Comparison of ENCODE assay signal across 20 cellular contexts in genomic region chr22:19147193-19147780, GRCh38. TPM values are rescaled to one million over a fixed set of nuclear protein-coding genes. Genes with fewer than 3 reads are reported as not detected.
DNase-seq lines count a peak whose midpoint lies in the region; ATAC-seq, FAIRE-seq and TF ChIP-seq lines count a peak whose summit lies in the region.
"Had no signal": no experiment of that assay in that cellular context is flagged by ENCODE, and none has a peak within 500 bp of the region (broad histone marks: within the 10 kb centered on the region; RNA-seq: fewer than 3 reads in every experiment).

No MANE protein-coding gene starts in this region.

- H3K79me2 ChIP-seq in GM23338 (replicated peaks; ENCODE audit: insufficient read depth) = peaks cover 12% of the 10 kb centered on the region
- H3K79me2 ChIP-seq in H1 (ENCODE audit: control insufficient read depth in 1 of 2, insufficient read depth in 2 of 2, low read length in 2 of 2) = peaks cover 0 to 10% of the 10 kb centered on the region in 2 experiments; a peak in 2 of 4 replicates

- intact Hi-C loops in CD4-positive, alpha-beta T cell (cut with DNase I, micrococcal nuclease) = loop anchor here (10.0 kb wide), 2 partner anchors 298 to 328 kb away; partner anchors contain the start of genes C22orf39 (in 1 of the 2), CDC45 (in 1 of the 2) and UFD1 (in 1 of the 2)

- H3K36me3 ChIP-seq in GM23338 (ENCODE audit: insufficient read depth) (no peaks in the 10 kb centered on the region), H1 (ENCODE audit: control insufficient read depth in 2 of 4, insufficient read depth in 4 of 4, low read length in 3 of 4) (peaks cover 2 to 12% (median 3%) of the 10 kb centered on the region in 4 experiments; a peak in 3 of 8 replicates), neuronal stem cell (replicated peaks in 1 of 2; ENCODE audit: control insufficient read depth in 2 of 2, insufficient read depth in 2 of 2, low read length in 2 of 2) (peaks cover 4 to 5% of the 10 kb centered on the region in 2 donors)
- H3K36me3 ChIP-seq: SJCRH30 had no signal

- H2AFZ ChIP-seq in GM23338 = no peak overlapping the region
- no peak overlapping the region for H2AFZ ChIP-seq in H1 (ENCODE audit: low read length)
- H2AFZ ChIP-seq in neuronal stem cell (ENCODE audit: low read length) = no peak overlapping the region

- peak overlapping the region; percentile 55; the same call in 1 of the 2 replicates for H3K4me2 ChIP-seq in GM23338
- H3K4me2 ChIP-seq in H1 (ENCODE audit: insufficient read depth in 1 of 2, low read depth in 2 of 2, low read length in 2 of 2) = peak overlapping the region in 1 of 2 experiments; percentile 34; a peak in 2 of 4 replicates
- H3K4me2 ChIP-seq in neuronal stem cell (ENCODE audit: insufficient read depth, low read length, poor library complexity, severe bottlenecking) = no peak overlapping the region
- H3K4me2 ChIP-seq: KMS-11 had no signal

- H3K36me3 Mint-ChIP-seq in CD4-positive, alpha-beta T cell (ENCODE audit: low read depth) = peaks cover 10% of the 10 kb centered on the region
- H3K36me3 Mint-ChIP-seq in GM23338 (ENCODE audit: low read depth) = peaks cover 7% of the 10 kb centered on the region; the same call in 2 of the 3 replicates
- H3K36me3 Mint-ChIP-seq: CD4-positive, CD25-positive, alpha-beta regulatory T cell had no signal

- H3K9me2 ChIP-seq in GM23338 (ENCODE audit: insufficient read depth) = no peaks in the 10 kb centered on the region

- H3K4me3 Mint-ChIP-seq in CD4-positive, alpha-beta T cell = peak overlapping the region; percentile 1
- peak overlapping the region; percentile 37; the same call in 2 of the 3 replicates for H3K4me3 Mint-ChIP-seq in GM23338

- H3K9me3 Mint-ChIP-seq in CD4-positive, alpha-beta T cell = no peaks in the 10 kb centered on the region
- H3K9me3 Mint-ChIP-seq in GM23338 = peaks cover 10% of the 10 kb centered on the region; the same call in 2 of the 3 replicates

- CTCF ChIA-PET in CD4-positive, alpha-beta T cell (lab: Charles Lee) = no interaction called here
- CTCF ChIA-PET in H1 (lab: Charles Lee; ENCODE audit: partially characterized antibody) = interaction anchor here (0.6 to 5.0 kb wide), 11 partner anchors 9 to 137 kb away, joined by 3 to 37 read pairs (median 6); partner anchors contain the start of genes DGCR2 and SLC25A1

- no peak overlapping the region for H2BK15ac ChIP-seq in H1 (ENCODE audit: low read length)
- peak overlapping the region; percentile 10 for H2BK15ac ChIP-seq in neuronal stem cell (ENCODE audit: low read length)

- no peak overlapping the region for H3K27ac ChIP-seq in CD4-positive, alpha-beta T cell (ENCODE audit: low read depth, low read length)
- H3K27ac ChIP-seq in GM23338 (ENCODE audit: low read depth) (no peak overlapping the region), H1 (ENCODE audit: low read depth, low read length) (no peak overlapping the region), neuronal stem cell (replicated peaks; ENCODE audit: low read length) (no peak overlapping the region)
- H3K27ac ChIP-seq: KMS-11, RWPE1, SJCRH30 had no signal

- H3K79me1 ChIP-seq in H1 (ENCODE audit: low read depth, low read length) (no peaks in the 10 kb centered on the region; the same call in 1 of the 2 replicates), neuronal stem cell (ENCODE audit: low read depth, low read length) (peaks cover 3% of the 10 kb centered on the region)

- 0 out of 2 replicates have a peak overlapping the region, but pooled peaks have one; percentile 9 for H2BK5ac ChIP-seq in H1 (ENCODE audit: low read depth, low read length)
- H2BK5ac ChIP-seq in neuronal stem cell (ENCODE audit: low read length) = no peak overlapping the region

- H3K23ac ChIP-seq in H1 (ENCODE audit: insufficient read length) (no peak overlapping the region), neuronal stem cell (ENCODE audit: low read depth, low read length, poor library complexity) (no peak overlapping the region)

- H3K14ac ChIP-seq in H1 (ENCODE audit: insufficient read length) = no peak overlapping the region
- H3K14ac ChIP-seq in neuronal stem cell (ENCODE audit: low read length) = no peak overlapping the region

- peaks cover 27% of the 10 kb centered on the region for H3K4me1 Mint-ChIP-seq in CD4-positive, alpha-beta T cell (ENCODE audit: low read depth)
- peaks cover 24% of the 10 kb centered on the region for H3K4me1 Mint-ChIP-seq in GM23338

- H4K8ac ChIP-seq in H1 (ENCODE audit: extremely low read depth, insufficient read depth, low read length) (no peak overlapping the region), neuronal stem cell (ENCODE audit: low read depth, low read length) (no peak overlapping the region)

- no peak for TF ChIP-seq CTCF in CD4-positive, alpha-beta T cell (IDR thresholded peaks at IDR 0.05)
- TF ChIP-seq CTCF in GM23338 (conservative IDR thresholded peaks at IDR 0.05; ENCODE audit: low read depth in 2 of 2) = peak in 1 of 2 experiments; percentile 25; a peak in 1 of 4 replicates
- peak in 1 of 3 experiments; percentile 29; a peak in 1 of 4 replicates for TF ChIP-seq CTCF in H1 (IDR thresholded peaks at IDR 0.05; ENCODE audit: control extremely low read depth in 1 of 3, insufficient read depth in 1 of 3, low read depth in 1 of 3, low read length in 3 of 3)

- peaks cover 32% of the 10 kb centered on the region for H3K27me3 ChIP-seq in CD4-positive, alpha-beta T cell (ENCODE audit: control insufficient read depth, insufficient read depth, low read length)
- H3K27me3 ChIP-seq in GM23338 (ENCODE audit: insufficient read depth) (peaks cover 71% of the 10 kb centered on the region), H1 (replicated peaks in 1 of 4; ENCODE audit: control insufficient read depth in 3 of 4, extremely low read depth in 1 of 4, insufficient read depth in 3 of 4, low read length in 3 of 4) (peaks cover 49 to 62% (median 55%) of the 10 kb centered on the region in 4 experiments), neuronal stem cell (ENCODE audit: control insufficient read depth in 3 of 3, insufficient read depth in 3 of 3, low read depth in 1 of 3, low read length in 3 of 3) (peaks cover 39 to 63% (median 62%) of the 10 kb centered on the region in 3 experiments)
- H3K27me3 ChIP-seq: SJCRH30 had no signal

- H3K56ac ChIP-seq in H1 (replicated peaks; ENCODE audit: insufficient read length, low read depth, low read length) = no peak overlapping the region

- peaks cover 5% of the 10 kb centered on the region for H3K9me3 ChIP-seq in CD4-positive, alpha-beta T cell (ENCODE audit: control insufficient read depth, low read length)
- H3K9me3 ChIP-seq in H1 (ENCODE audit: insufficient read depth in 2 of 2, low read depth in 1 of 2, low read length in 1 of 2) (0 out of 4 replicates have a peak, but pooled peaks cover 0 to 6% of the 10 kb centered on the region in 2 experiments), neuronal stem cell (replicated peaks in 1 of 2; ENCODE audit: control insufficient read depth in 2 of 2, insufficient read depth in 1 of 2, low read depth in 1 of 2, low read length in 2 of 2) (peaks cover 8 to 9% of the 10 kb centered on the region in 2 donors)
- H3K9me3 ChIP-seq: MG63, SJCRH30 had no signal

- H2BK12ac ChIP-seq in H1 (ENCODE audit: low read depth, low read length) (peak overlapping the region; percentile 22), neuronal stem cell (ENCODE audit: low read length) (no peak overlapping the region)

- no peak overlapping the region for H3K27ac Mint-ChIP-seq in CD4-positive, alpha-beta T cell
- H3K27ac Mint-ChIP-seq in GM23338 = no peak overlapping the region
- H3K27ac Mint-ChIP-seq: CD4-positive, CD25-positive, alpha-beta regulatory T cell had no signal

- POLR2A ChIA-PET in CD4-positive, alpha-beta T cell (lab: Charles Lee) = interaction anchor here (0.6 kb wide), 1 partner anchor 330 kb away, joined by 3 read pairs; no protein-coding TSS in a partner anchor
- POLR2A ChIA-PET in H1 (lab: Charles Lee; ENCODE audit: partially characterized antibody) = interaction anchor here (1.1 to 2.3 kb wide), 4 partner anchors 11 to 24 kb away, joined by 3 to 7 read pairs (median 4); no protein-coding TSS in a partner anchor

- no peak overlapping the region for H4K91ac ChIP-seq in H1 (replicated peaks; ENCODE audit: insufficient read length, low read length)
- H4K91ac ChIP-seq in neuronal stem cell (ENCODE audit: low read depth, low read length, poor library complexity) = no peak overlapping the region

- H3K4ac ChIP-seq in H1 (replicated peaks; ENCODE audit: insufficient read length, low read depth, low read length) (no peak overlapping the region), neuronal stem cell (ENCODE audit: low read length) (no peak overlapping the region)

- TF ChIP-seq POLR2A in H1 (IDR thresholded peaks at IDR 0.05; ENCODE audit: control extremely low read depth in 1 of 2, low read depth in 2 of 2, low read length in 2 of 2) = no peak

- no peak overlapping the region for H2AK5ac ChIP-seq in H1 (ENCODE audit: low read depth, low read length)
- H2AK5ac ChIP-seq in neuronal stem cell (ENCODE audit: low read depth, low read length) = no peak overlapping the region

- no peak for DNase-seq in CD4-positive, alpha-beta T cell
- peak; percentile 58 for DNase-seq in GM23338 (ENCODE audit: low spot score)
- DNase-seq in H1 (ENCODE audit: low read depth in 1 of 2, low spot score in 2 of 2) = no peak
- no peak for DNase-seq in neuronal stem cell (ENCODE audit: low spot score)
- no peak for DNase-seq in OCI-M1 (lab: John Stamatoyannopoulos, UW)
- no peak for DNase-seq in germinal center (ENCODE audit: low spot score)
- DNase-seq: CD4-positive, CD25-positive, alpha-beta regulatory T cell; DMS79 treated with DMSO at 0.1 percent for 48 hours; GOT3; MG63; NCI-H1092 treated with DMSO at 0.1 percent for 48 hours; NCI-H2107; NCI-H345; NCI-H69; SJCRH30 had no signal

- H2BK20ac ChIP-seq in H1 (ENCODE audit: low read length) = no peak overlapping the region

- peaks cover 31% of the 10 kb centered on the region for H3K27me3 Mint-ChIP-seq in CD4-positive, alpha-beta T cell
- H3K27me3 Mint-ChIP-seq in GM23338 (ENCODE audit: insufficient read depth, low read depth, poor library complexity) = peaks cover 56% of the 10 kb centered on the region

- peaks cover 12% of the 10 kb centered on the region; the same call in 1 of the 2 replicates for H3K23me2 ChIP-seq in H1 (ENCODE audit: low read depth, low read length)

- H4K20me1 ChIP-seq in GM23338 (replicated peaks; ENCODE audit: insufficient read depth) (no peaks in the 10 kb centered on the region), H1 (replicated peaks in 1 of 2; ENCODE audit: control insufficient read depth in 1 of 2, insufficient read depth in 2 of 2, low read length in 2 of 2) (peaks cover 2 to 11% of the 10 kb centered on the region in 2 experiments)

- no peak for ATAC-seq in CD4-positive, alpha-beta T cell (ENCODE audit: poor library complexity)
- ATAC-seq in GM23338 = peak; percentile 17
- ATAC-seq in GM18907 (IDR thresholded peaks at IDR 0.05; ENCODE audit: unreplicated experiment) = no peak
- ATAC-seq: HepG2 had no signal

- no peak overlapping the region for H3K9ac ChIP-seq in H1 (replicated peaks in 1 of 4; ENCODE audit: extremely low read depth in 1 of 4, low read depth in 3 of 4, low read length in 3 of 4)
- H3K9ac ChIP-seq in neuronal stem cell (ENCODE audit: low read depth, low read length, poor library complexity) = no peak overlapping the region
- H3K9ac ChIP-seq: KMS-11 had no signal

- 0 out of 4 replicates have a peak, but pooled peaks of 1 of the 2 experiments have one; percentile 6 for TF ChIP-seq RAD21 in H1 (IDR thresholded peaks at IDR 0.05 in 1 of 2, conservative IDR thresholded peaks at IDR 0.05 in 1 of 2; ENCODE audit: low read depth in 2 of 2, low read length in 2 of 2)

- H4K5ac ChIP-seq in H1 (ENCODE audit: insufficient read length, low read depth, low read length) = no peak overlapping the region

- peaks cover 4% of the 10 kb centered on the region; the same call in 1 of the 2 replicates for H3K4me1 ChIP-seq in GM23338 (ENCODE audit: insufficient read depth)
- peaks cover 0 to 12% (median 6%) of the 10 kb centered on the region in 4 experiments; a peak in 5 of 7 replicates for H3K4me1 ChIP-seq in H1 (replicated peaks in 1 of 4; ENCODE audit: control insufficient read depth in 3 of 4, insufficient read depth in 4 of 4, low read length in 3 of 4)
- H3K4me1 ChIP-seq in neuronal stem cell (ENCODE audit: control insufficient read depth in 2 of 2, insufficient read depth in 1 of 2, low read depth in 1 of 2, low read length in 2 of 2) = peaks cover 3 to 4% of the 10 kb centered on the region in 2 donors
- H3K4me1 ChIP-seq: SJCRH30 had no signal

- H3K18ac ChIP-seq in H1 (ENCODE audit: extremely low read depth, low read length) (no peak overlapping the region), neuronal stem cell (ENCODE audit: low read length) (no peak overlapping the region)

- no peak overlapping the region for H3K4me3 ChIP-seq in GM23338
- no peak overlapping the region for H3K4me3 ChIP-seq in H1 (ENCODE audit: extremely low read depth in 1 of 4, insufficient read depth in 2 of 4, low read depth in 3 of 4, low read length in 4 of 4)
- H3K4me3 ChIP-seq in neuronal stem cell (ENCODE audit: low read length in 2 of 2) = peak overlapping the region in 1 of 2 donors; percentile 16
- H3K4me3 ChIP-seq: MG63, SJCRH30 had no signal

- no peak for TF ChIP-seq EP300 in H1 (IDR thresholded peaks at IDR 0.05; ENCODE audit: borderline replicate concordance in 1 of 2, low read depth in 2 of 2, low read length in 2 of 2)

- 0 out of 2 replicates have a peak, but pooled peaks cover 18% of the 10 kb centered on the region for H3F3A ChIP-seq in GM23338 (replicated peaks; ENCODE audit: low read depth)

- no peak overlapping the region for H2BK120ac ChIP-seq in H1 (replicated peaks; ENCODE audit: low read depth, low read length)
- H2BK120ac ChIP-seq in neuronal stem cell (ENCODE audit: low read depth, low read length) = no peak overlapping the region

- 40% methylated on average over 6 of the region's 9 CpGs; no CpG with 5 or more reads in 1 of the 2 experiments for WGBS in H1 (ENCODE audit: extremely low coverage in 1 of 2, insufficient coverage in 1 of 2, insufficient read length in 1 of 2, insufficient replicate concordance in 2 of 2, low coverage in 1 of 2, low lambda C conversion rate in 2 of 2, missing lambda C conversion rate in 1 of 2), 2 experiments
- WGBS in neuronal stem cell (ENCODE audit: extremely low coverage in 2 of 2, insufficient read length in 2 of 2, insufficient replicate concordance in 1 of 2), 2 donors = no CpG with 5 or more reads among the region's 9 CpGs

- FAIRE-seq in H1 (lab: Jason Lieb, UNC) = peak; percentile 36
- FAIRE-seq: G401.6, HepG2 had no signal

RNA-seq across cellular contexts. Expression of gene GSC2, which starts 2.8 kb away (rescaled TPM):
- total RNA-seq in CD4-positive, alpha-beta T cell = not detected
- not detected in 2 replicates for total RNA-seq in GM23338 (2014; rRNA removed; shearing (Covaris generic))
- not detected in 2 replicates for polyA plus RNA-seq in GM23338 (2016; fragmentation: Nextera tagmentation; extraction: Ambion mirVana)
- 0.42 and 0.48 TPM in 2 replicates for total RNA-seq in H1 (2021; fragmentation: NEBNext Ultra II Directional; extraction: Animal tissue kit (Norgen Biotek cat#: 25700))
- 0.17 and 0.19 TPM in 2 replicates for polyA plus RNA-seq in H1 (2011; rRNA removed)
- 0.08 TPM for polyA plus RNA-seq in H1 (2011; cell fraction: cytosol; rRNA removed)
- polyA plus RNA-seq in H1 (2011; cell fraction: nucleus; rRNA removed) = not detected
- polyA plus RNA-seq in H1 (2012, experiment 1 of 2) = 0.31 TPM in 2 of 4 replicates, not detected in the others
- not detected for polyA plus RNA-seq in H1 (2012, experiment 2 of 2)
- 0.04 TPM for polyA plus RNA-seq in H1 (2013, experiment 1 of 2)
- 0.09 TPM for polyA plus RNA-seq in H1 (2013, experiment 2 of 2)
- polyA minus RNA-seq in H1 (2011; rRNA and poly(A)+ RNA removed) = not detected in 2 replicates
- not detected for polyA minus RNA-seq in H1 (2011; cell fraction: cytosol; rRNA and poly(A)+ RNA removed)
- not detected for polyA minus RNA-seq in H1 (2011; cell fraction: nucleus; rRNA and poly(A)+ RNA removed)
- polyA plus RNA-seq in neuronal stem cell (2013, experiment 1 of 2) = not detected
- polyA plus RNA-seq in neuronal stem cell (2013, experiment 2 of 2) = not detected
- total RNA-seq: CD4-positive, CD25-positive, alpha-beta regulatory T cell; HepG2; SJCRH30 had no signal
- polyA plus RNA-seq: CD4-positive, CD25-positive, alpha-beta regulatory T cell; HepG2 had no signal

RNA-seq across cellular contexts. Expression of gene ESS2, which starts 2.8 kb away (rescaled TPM):
- 10 to 100 TPM; 56.1 to 58.0 TPM for total RNA-seq in CD4-positive, alpha-beta T cell
- total RNA-seq in GM23338 (2014; rRNA removed; shearing (Covaris generic)) = 18.4 and 21.6 TPM in 2 replicates
- polyA plus RNA-seq in GM23338 (2016; fragmentation: Nextera tagmentation; extraction: Ambion mirVana) (12.3 and 15.2 TPM in 2 replicates), H1 (2011; rRNA removed) (12.2 and 16.7 TPM in 2 replicates)
- total RNA-seq in H1 (2021; fragmentation: NEBNext Ultra II Directional; extraction: Animal tissue kit (Norgen Biotek cat#: 25700)) = 16.0 and 18.6 TPM in 2 replicates
- polyA plus RNA-seq in H1 (2011; cell fraction: cytosol; rRNA removed) = 18.9 TPM
- 17.1 TPM for polyA plus RNA-seq in H1 (2011; cell fraction: nucleus; rRNA removed)
- 10.7 to 15.4 TPM (median 14.2 TPM) in 4 replicates for polyA plus RNA-seq in H1 (2012, experiment 1 of 2)
- polyA plus RNA-seq in H1 (2012, experiment 2 of 2) = 10.9 TPM
- polyA plus RNA-seq in H1 (2013, experiment 1 of 2) = 9.0 TPM
- 9.0 TPM for polyA plus RNA-seq in H1 (2013, experiment 2 of 2)
- 4.1 and 5.7 TPM in 2 replicates for polyA minus RNA-seq in H1 (2011; rRNA and poly(A)+ RNA removed)
- polyA minus RNA-seq in H1 (2011; cell fraction: cytosol; rRNA and poly(A)+ RNA removed) = 5.6 TPM
- 4.3 TPM for polyA minus RNA-seq in H1 (2011; cell fraction: nucleus; rRNA and poly(A)+ RNA removed)
- polyA plus RNA-seq in neuronal stem cell (2013, experiment 1 of 2) = 9.2 TPM
- polyA plus RNA-seq in neuronal stem cell (2013, experiment 2 of 2) = 9.2 TPM

RNA-seq across cellular contexts. Expression of gene TSSK2, which starts 16.2 kb away (rescaled TPM):
- under 1 TPM in 1 of 2 experiments, not detected in 1; 0.31 TPM for total RNA-seq in CD4-positive, alpha-beta T cell
- total RNA-seq in GM23338 (2014; rRNA removed; shearing (Covaris generic)) = not detected in 2 replicates
- polyA plus RNA-seq in GM23338 (2016; fragmentation: Nextera tagmentation; extraction: Ambion mirVana) (not detected in 2 replicates), H1 (2011; rRNA removed) (not detected in 2 replicates)
- not detected in 2 replicates for total RNA-seq in H1 (2021; fragmentation: NEBNext Ultra II Directional; extraction: Animal tissue kit (Norgen Biotek cat#: 25700))
- not detected for polyA plus RNA-seq in H1 (2011; cell fraction: cytosol; rRNA removed)
- not detected for polyA plus RNA-seq in H1 (2011; cell fraction: nucleus; rRNA removed)
- not detected in 4 replicates for polyA plus RNA-seq in H1 (2012, experiment 1 of 2)
- not detected for polyA plus RNA-seq in H1 (2012, experiment 2 of 2)
- polyA plus RNA-seq in H1 (2013, experiment 1 of 2) = not detected
- 0.02 TPM for polyA plus RNA-seq in H1 (2013, experiment 2 of 2)
- polyA minus RNA-seq in H1 (2011; rRNA and poly(A)+ RNA removed) = 0.13 TPM in 1 of 2 replicates, not detected in the other
- not detected for polyA minus RNA-seq in H1 (2011; cell fraction: cytosol; rRNA and poly(A)+ RNA removed)
- not detected for polyA minus RNA-seq in H1 (2011; cell fraction: nucleus; rRNA and poly(A)+ RNA removed)
- not detected for polyA plus RNA-seq in neuronal stem cell (2013, experiment 1 of 2)
- polyA plus RNA-seq in neuronal stem cell (2013, experiment 2 of 2) = not detected
- total RNA-seq: CD4-positive, CD25-positive, alpha-beta regulatory T cell; HepG2; SJCRH30 had no signal
- polyA plus RNA-seq: CD4-positive, CD25-positive, alpha-beta regulatory T cell; HepG2 had no signal

RNA-seq across cellular contexts. Expression of gene DGCR2, which starts 25.1 kb away (rescaled TPM):
- total RNA-seq in CD4-positive, alpha-beta T cell = 10 to 100 TPM; 31.9 to 35.5 TPM
- total RNA-seq in GM23338 (2014; rRNA removed; shearing (Covaris generic)) = 59.3 and 83.0 TPM in 2 replicates
- polyA plus RNA-seq in GM23338 (2016; fragmentation: Nextera tagmentation; extraction: Ambion mirVana) (18.5 and 21.0 TPM in 2 replicates), H1 (2011; rRNA removed) (42.3 and 74.8 TPM in 2 replicates)
- 62.2 and 65.5 TPM in 2 replicates for total RNA-seq in H1 (2021; fragmentation: NEBNext Ultra II Directional; extraction: Animal tissue kit (Norgen Biotek cat#: 25700))
- 42.6 TPM for polyA plus RNA-seq in H1 (2011; cell fraction: cytosol; rRNA removed)
- polyA plus RNA-seq in H1 (2011; cell fraction: nucleus; rRNA removed) = 58.0 TPM
- polyA plus RNA-seq in H1 (2012, experiment 1 of 2) = 49.8 to 57.4 TPM (median 51.5 TPM) in 4 replicates
- 59.6 TPM for polyA plus RNA-seq in H1 (2012, experiment 2 of 2)
- 53.6 TPM for polyA plus RNA-seq in H1 (2013, experiment 1 of 2)
- polyA plus RNA-seq in H1 (2013, experiment 2 of 2) = 60.2 TPM
- 47.2 and 62.3 TPM in 2 replicates for polyA minus RNA-seq in H1 (2011; rRNA and poly(A)+ RNA removed)
- 46.5 TPM for polyA minus RNA-seq in H1 (2011; cell fraction: cytosol; rRNA and poly(A)+ RNA removed)
- 33.3 TPM for polyA minus RNA-seq in H1 (2011; cell fraction: nucleus; rRNA and poly(A)+ RNA removed)
- polyA plus RNA-seq in neuronal stem cell (2013, experiment 1 of 2) = 31.2 TPM
- polyA plus RNA-seq in neuronal stem cell (2013, experiment 2 of 2) = 31.1 TPM

RNA-seq across cellular contexts. Expression of gene SLC25A1, which starts 31.2 kb away (rescaled TPM):
- 10 to 100 TPM; 17.6 to 18.0 TPM for total RNA-seq in CD4-positive, alpha-beta T cell
- total RNA-seq in GM23338 (2014; rRNA removed; shearing (Covaris generic)) = 210 and 242 TPM in 2 replicates
- polyA plus RNA-seq in GM23338 (2016; fragmentation: Nextera tagmentation; extraction: Ambion mirVana) (141 and 145 TPM in 2 replicates), H1 (2011; rRNA removed) (110 and 183 TPM in 2 replicates)
- 148 and 157 TPM in 2 replicates for total RNA-seq in H1 (2021; fragmentation: NEBNext Ultra II Directional; extraction: Animal tissue kit (Norgen Biotek cat#: 25700))
- polyA plus RNA-seq in H1 (2011; cell fraction: cytosol; rRNA removed) = 111 TPM
- 127 TPM for polyA plus RNA-seq in H1 (2011; cell fraction: nucleus; rRNA removed)
- 74.1 to 161 TPM (median 156 TPM) in 4 replicates for polyA plus RNA-seq in H1 (2012, experiment 1 of 2)
- 175 TPM for polyA plus RNA-seq in H1 (2012, experiment 2 of 2)
- polyA plus RNA-seq in H1 (2013, experiment 1 of 2) = 102 TPM
- polyA plus RNA-seq in H1 (2013, experiment 2 of 2) = 94.5 TPM
- polyA minus RNA-seq in H1 (2011; rRNA and poly(A)+ RNA removed) = 47.6 and 69.7 TPM in 2 replicates
- polyA minus RNA-seq in H1 (2011; cell fraction: cytosol; rRNA and poly(A)+ RNA removed) = 67.6 TPM
- polyA minus RNA-seq in H1 (2011; cell fraction: nucleus; rRNA and poly(A)+ RNA removed) = 43.8 TPM
- 75.2 TPM for polyA plus RNA-seq in neuronal stem cell (2013, experiment 1 of 2)
- 71.9 TPM for polyA plus RNA-seq in neuronal stem cell (2013, experiment 2 of 2)
